ENCODE assay signal across 11 cellular contexts in the genomic region with DNA sequence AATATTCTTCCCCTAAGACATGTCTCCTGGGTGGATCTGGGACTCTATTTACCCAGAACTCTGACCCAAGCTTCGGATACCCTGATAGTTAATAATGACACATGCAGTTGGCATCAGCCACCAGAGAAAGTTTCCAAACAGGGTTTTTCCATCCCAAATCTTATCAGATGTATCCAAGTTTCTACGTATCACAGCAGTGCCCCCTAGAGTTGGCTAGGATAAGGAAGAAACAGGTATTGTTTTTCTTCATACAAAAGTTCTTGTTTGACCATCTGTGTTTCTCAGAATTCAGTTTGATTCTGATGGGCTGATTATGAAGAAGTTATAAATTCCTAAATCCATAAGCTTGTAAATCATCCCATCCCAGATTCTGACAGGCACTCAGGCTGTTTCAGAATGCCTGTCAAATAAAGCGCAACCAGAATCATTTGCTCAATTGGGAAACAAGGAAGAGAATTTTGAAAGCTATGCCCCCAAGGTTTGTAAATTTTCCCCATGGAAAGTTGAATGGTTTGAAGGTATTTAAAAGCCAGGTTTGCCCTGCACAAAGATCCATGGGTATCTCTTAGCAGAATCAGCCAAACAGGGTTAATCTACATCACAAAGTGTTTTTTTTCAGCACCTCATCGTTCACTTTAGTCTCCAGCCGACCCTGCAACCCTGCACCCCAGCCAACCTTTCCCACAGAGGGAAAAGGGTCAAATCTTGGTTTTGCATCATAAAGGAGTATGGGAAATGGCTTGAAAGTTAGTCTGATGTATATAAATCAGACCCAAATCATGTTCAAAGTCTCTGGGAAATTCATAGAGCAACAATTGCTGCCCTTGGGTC. TPM values are rescaled to one million over a fixed set of nuclear protein-coding genes. Genes with fewer than 3 reads are reported as not detected.
DNase-seq lines count a peak whose midpoint lies in the region; ATAC-seq, FAIRE-seq and TF ChIP-seq lines count a peak whose summit lies in the region.
"Had no signal": no experiment of that assay in that cellular context is flagged by ENCODE, and none has a peak within 500 bp of the region (broad histone marks: within the 10 kb centered on the region; RNA-seq: fewer than 3 reads in every experiment).

No MANE protein-coding gene starts in this region.

- H3K27ac ChIP-seq in C4-2B (no peak overlapping the region), H9 (ENCODE audit: insufficient read length, low read depth, low read length) (no peak overlapping the region), HepG2 (ENCODE audit: extremely low read length, insufficient read depth, low read length) (no peak overlapping the region)
- H3K27ac ChIP-seq in effector memory CD4-positive, alpha-beta T cell (ENCODE audit: insufficient read depth, low read length, poor library complexity, severe bottlenecking), result no peak overlapping the region
- no peak overlapping the region for H3K27ac ChIP-seq in naive thymus-derived CD4-positive, alpha-beta T cell (ENCODE audit: low read depth, low read length)
- H3K27ac ChIP-seq: SK-N-MC had no signal

- no peak overlapping the region for H3K14ac ChIP-seq in H9 (ENCODE audit: insufficient read depth, low read length)

- H4K20me1 ChIP-seq in H9 (ENCODE audit: control insufficient read depth, insufficient read depth, insufficient read length) (no peaks in the 10 kb centered on the region), HepG2 (ENCODE audit: insufficient read depth, low read length) (no peaks in the 10 kb centered on the region)

- BruUV-seq in HepG2 (replicated peaks; lab: Mats Ljungman, UMichigan), result no TSS peak

- H3K9me3 Mint-ChIP-seq in H9 (no peaks in the 10 kb centered on the region), WTC11 (no peaks in the 10 kb centered on the region)
- H3K9me3 Mint-ChIP-seq in naive thymus-derived CD4-positive, alpha-beta T cell, result peaks cover 0 to 2% (median 0%) of the 10 kb centered on the region in 11 donors
- H3K9me3 Mint-ChIP-seq: activated naive CD4-positive, alpha-beta T cell treated with anti-CD3 and anti-CD28 coated beads, Interleukin-2, amount 50 U/mL, for 72 hours had no signal

- TF ChIP-seq EP300 in HepG2 (IDR thresholded peaks at IDR 0.05; ENCODE audit: low read depth in 2 of 2, low read length in 2 of 2), result no peak
- TF ChIP-seq EP300 in HepG2 (CRISPR knock-in tag; IDR thresholded peaks at IDR 0.05; ENCODE audit: borderline replicate concordance), result no peak

- WGBS in H9 (ENCODE audit: extremely low coverage, insufficient read length, low lambda C conversion rate), result no CpG with 5 or more reads among the region's 5 CpGs
- 21% methylated on average over 5 of the region's 5 CpGs for WGBS in HepG2 (ENCODE audit: low lambda C conversion rate)

- no peak for TF ChIP-seq POLR2A in HepG2 (IDR thresholded peaks at IDR 0.05; ENCODE audit: insufficient read depth in 1 of 2, low read depth in 2 of 2, low read length in 2 of 2)

- H3K23me2 ChIP-seq in H9 (ENCODE audit: insufficient read length, low read depth, low read length, poor library complexity, severe bottlenecking), result no peaks in the 10 kb centered on the region

- POLR2A ChIA-PET in WTC11 (lab: Charles Lee) (interaction anchor here (0.6 kb wide), 1 partner anchor 85 kb away, joined by 4 read pairs; no protein-coding TSS in a partner anchor), HepG2 (lab: Yijun Ruan, JAX) (no interaction called here)
- POLR2A ChIA-PET in naive thymus-derived CD4-positive, alpha-beta T cell (lab: Charles Lee), result no interaction called here

- H3K9ac ChIP-seq in H9 (ENCODE audit: extremely low read depth, insufficient read length, low read length) (no peak overlapping the region), HepG2 (ENCODE audit: insufficient read depth, low read depth, low read length) (no peak overlapping the region)

- H3K18ac ChIP-seq in H9 (ENCODE audit: insufficient read length, low read depth, low read length), result no peak overlapping the region

- H2BK5ac ChIP-seq in H9 (ENCODE audit: insufficient read length, low read length), result no peak overlapping the region

- in situ Hi-C loops in HepG2 (cut with HindIII; ENCODE audit: extremely low pct_ligation_motif_present, low pct_unique_long_range_greater_than_20kb), result no loop called here

- peak; percentile 60 for ATAC-seq in WTC11
- no peak for ATAC-seq in HepG2
- no peak for ATAC-seq in HG03571 (IDR thresholded peaks at IDR 0.05; ENCODE audit: unreplicated experiment)
- ATAC-seq in GM18502 (IDR thresholded peaks at IDR 0.05; ENCODE audit: poor library complexity, unreplicated experiment), result no peak
- ATAC-seq in naive thymus-derived CD4-positive, alpha-beta T cell, result no peak
- ATAC-seq: activated naive CD4-positive, alpha-beta T cell treated with anti-CD3 and anti-CD28 coated beads, Interleukin-2, amount 50 U/mL, for 72 hours had no signal

- H3K36me3 ChIP-seq in HepG2 (replicated peaks in 1 of 2; ENCODE audit: control insufficient read depth in 1 of 2, insufficient read depth in 2 of 2, low read length in 2 of 2), result no peaks in the 10 kb centered on the region
- no peaks in the 10 kb centered on the region for H3K36me3 ChIP-seq in effector memory CD4-positive, alpha-beta T cell (ENCODE audit: control insufficient read depth, insufficient read depth, low read length)
- H3K36me3 ChIP-seq in naive thymus-derived CD4-positive, alpha-beta T cell (ENCODE audit: control insufficient read depth in 2 of 3, insufficient read depth in 3 of 3, low read length in 3 of 3), result no peaks in the 10 kb centered on the region

- no peak overlapping the region for H2BK20ac ChIP-seq in H9 (ENCODE audit: low read depth, low read length, poor library complexity, severe bottlenecking)

- H3T11ph ChIP-seq in H9 (ENCODE audit: low read length), result no peak overlapping the region

- peak overlapping the region; percentile 11 to 66; a peak in 4 of 5 replicates for H3K4me3 Mint-ChIP-seq in H9
- H3K4me3 Mint-ChIP-seq in WTC11, result peak overlapping the region; percentile 59
- no peak overlapping the region for H3K4me3 Mint-ChIP-seq in naive thymus-derived CD4-positive, alpha-beta T cell

- intact Hi-C loops in HepG2 (cut with micrococcal nuclease; ENCODE audit: unreplicated experiment), result no loop called here
- intact Hi-C loops in naive thymus-derived CD4-positive, alpha-beta T cell (cut with micrococcal nuclease), result no loop called here

- H3K4me1 Mint-ChIP-seq in H9, result peaks cover 68 to 72% of the 10 kb centered on the region in 2 experiments
- peaks cover 79% of the 10 kb centered on the region for H3K4me1 Mint-ChIP-seq in WTC11
- H3K4me1 Mint-ChIP-seq in naive thymus-derived CD4-positive, alpha-beta T cell, result no peaks in the 10 kb centered on the region

- FAIRE-seq in HepG2 (lab: Jason Lieb, UNC), result no peak

- H3K27ac Mint-ChIP-seq in H9 (peak overlapping the region in 2 of 3 experiments; percentile 20 to 88; a peak in 3 of 7 replicates), WTC11 (peak overlapping the region; percentile 61)
- no peak overlapping the region for H3K27ac Mint-ChIP-seq in naive thymus-derived CD4-positive, alpha-beta T cell
- H3K27ac Mint-ChIP-seq: activated naive CD4-positive, alpha-beta T cell treated with anti-CD3 and anti-CD28 coated beads, Interleukin-2, amount 50 U/mL, for 72 hours had no signal

- no peak overlapping the region for H3K4ac ChIP-seq in H9 (ENCODE audit: low read depth, low read length)

- H3K27me3 Mint-ChIP-seq in H9 (ENCODE audit: low read depth) (peaks cover 74% of the 10 kb centered on the region), WTC11 (ENCODE audit: low read depth) (peaks cover 38% of the 10 kb centered on the region)
- peaks cover 32 to 71% (median 51%) of the 10 kb centered on the region in 5 donors for H3K27me3 Mint-ChIP-seq in naive thymus-derived CD4-positive, alpha-beta T cell

- H2BK120ac ChIP-seq in H9 (ENCODE audit: low read depth, low read length, poor library complexity, severe bottlenecking), result no peak overlapping the region

- H2AK5ac ChIP-seq in H9 (ENCODE audit: insufficient read length, low read length), result no peak overlapping the region

- H4K8ac ChIP-seq in H9 (replicated peaks; ENCODE audit: insufficient read length, low read depth, low read length), result no peak overlapping the region

- H3K36me3 Mint-ChIP-seq in H9 (ENCODE audit: insufficient read depth in 1 of 3, low read depth in 3 of 3) (no peaks in the 10 kb centered on the region; a peak in 1 of 7 replicates), WTC11 (no peaks in the 10 kb centered on the region)
- no peaks in the 10 kb centered on the region for H3K36me3 Mint-ChIP-seq in naive thymus-derived CD4-positive, alpha-beta T cell
- H3K36me3 Mint-ChIP-seq: activated naive CD4-positive, alpha-beta T cell treated with anti-CD3 and anti-CD28 coated beads, Interleukin-2, amount 50 U/mL, for 72 hours had no signal

- H3K79me1 ChIP-seq in H9 (ENCODE audit: insufficient read depth, low read depth, low read length, poor library complexity, severe bottlenecking), result no peaks in the 10 kb centered on the region

- no peaks in the 10 kb centered on the region for H3K79me2 ChIP-seq in H9 (ENCODE audit: insufficient read depth, low read length)
- H3K79me2 ChIP-seq in HepG2 (ENCODE audit: insufficient read depth, low read length), result no peaks in the 10 kb centered on the region

- CTCF ChIA-PET in WTC11 (lab: Charles Lee), result interaction anchor here (0.9 to 2.7 kb wide), 10 partner anchors 8 to 88 kb away, joined by 3 to 15 read pairs (median 4); no protein-coding TSS in a partner anchor
- CTCF ChIA-PET in HepG2 (lab: Yijun Ruan, JAX; ENCODE audit: low intra/inter-chr PET ratio, low total read pairs), result no interaction called here
- CTCF ChIA-PET in naive thymus-derived CD4-positive, alpha-beta T cell (lab: Charles Lee), result no interaction called here

- H3K4me2 ChIP-seq in H9 (ENCODE audit: insufficient read depth, insufficient read length, low read length) (peak overlapping the region; percentile 49), HepG2 (ENCODE audit: low read depth, low read length) (no peak overlapping the region)

- H3K27me3 ChIP-seq in H9 (ENCODE audit: insufficient read depth, low read length), result no peaks in the 10 kb centered on the region; the same call in 1 of the 2 replicates
- H3K27me3 ChIP-seq in HepG2 (ENCODE audit: control insufficient read depth in 1 of 2, insufficient read depth in 2 of 2, low read length in 2 of 2), result peaks cover 0 to 12% of the 10 kb centered on the region in 2 experiments; a peak in 3 of 5 replicates
- no peaks in the 10 kb centered on the region for H3K27me3 ChIP-seq in effector memory CD4-positive, alpha-beta T cell (replicated peaks; ENCODE audit: control insufficient read depth, insufficient read depth, low read length, poor library complexity, severe bottlenecking)
- no peaks in the 10 kb centered on the region for H3K27me3 ChIP-seq in naive thymus-derived CD4-positive, alpha-beta T cell (ENCODE audit: control insufficient read depth in 2 of 2, insufficient read depth in 2 of 2, low read length in 2 of 2)

- no peak for TF ChIP-seq RAD21 in HepG2 (CRISPR knock-in tag; IDR thresholded peaks at IDR 0.05)

- H3K9me3 ChIP-seq in H9 (ENCODE audit: control insufficient read depth, low read depth, low read length), result no peaks in the 10 kb centered on the region
- H3K9me3 ChIP-seq in HepG2 (ENCODE audit: low read length), result no peaks in the 10 kb centered on the region
- no peaks in the 10 kb centered on the region for H3K9me3 ChIP-seq in effector memory CD4-positive, alpha-beta T cell (ENCODE audit: control insufficient read depth, low read length)
- no peaks in the 10 kb centered on the region for H3K9me3 ChIP-seq in naive thymus-derived CD4-positive, alpha-beta T cell (ENCODE audit: control insufficient read depth in 2 of 3, low read length in 3 of 3)

- H3K4me3 ChIP-seq in HepG2 (replicated peaks in 1 of 3; ENCODE audit: insufficient read depth in 1 of 3, low read depth in 2 of 3, low read length in 3 of 3), result no peak overlapping the region
- H3K4me3 ChIP-seq in effector memory CD4-positive, alpha-beta T cell (ENCODE audit: insufficient read depth, low read depth, low read length, poor library complexity, severe bottlenecking), result no peak overlapping the region
- no peak overlapping the region for H3K4me3 ChIP-seq in naive thymus-derived CD4-positive, alpha-beta T cell (ENCODE audit: low read length)
- H3K4me3 ChIP-seq: SK-N-MC had no signal

- H3K4me1 ChIP-seq in H9 (ENCODE audit: insufficient read depth, low read length), result peaks cover 10% of the 10 kb centered on the region; the same call in 1 of the 2 replicates
- H3K4me1 ChIP-seq in HepG2 (ENCODE audit: insufficient read depth, low read length), result no peaks in the 10 kb centered on the region
- H3K4me1 ChIP-seq in effector memory CD4-positive, alpha-beta T cell (ENCODE audit: control insufficient read depth, insufficient read depth, low read length, poor library complexity, severe bottlenecking), result no peaks in the 10 kb centered on the region
- no peaks in the 10 kb centered on the region for H3K4me1 ChIP-seq in naive thymus-derived CD4-positive, alpha-beta T cell (ENCODE audit: control insufficient read depth in 2 of 2, insufficient read depth in 2 of 2, low read length in 2 of 2)

- H2BK15ac ChIP-seq in H9 (ENCODE audit: low read depth, low read length), result no peak overlapping the region

- H3K23ac ChIP-seq in H9 (ENCODE audit: insufficient read length, low read depth, low read length), result no peak overlapping the region

- no peak overlapping the region for H3K56ac ChIP-seq in H9 (ENCODE audit: insufficient read length, low read depth, low read length)

- no peak overlapping the region for H4K5ac ChIP-seq in H9 (ENCODE audit: insufficient read length, low read depth, low read length)

- TF ChIP-seq CTCF in C4-2B (conservative IDR thresholded peaks at IDR 0.05) (peak; percentile 77), H9 (conservative IDR thresholded peaks at IDR 0.05) (peak; percentile 74), WTC11 (IDR thresholded peaks at IDR 0.05) (peak; percentile 33), HepG2 (CRISPR knock-in tag; IDR thresholded peaks at IDR 0.05) (peak; percentile 41)

- H2AFZ ChIP-seq in H9 (ENCODE audit: low read length) (no peak overlapping the region), HepG2 (ENCODE audit: low read length) (no peak overlapping the region)

- DNase-seq in H9 (no peak), WTC11 (ENCODE audit: low spot score) (no peak), HepG2 (ENCODE audit: low spot score) (peak; percentile 6)
- DNase-seq in effector memory CD4-positive, alpha-beta T cell, result no peak
- no peak for DNase-seq in naive thymus-derived CD4-positive, alpha-beta T cell
- DNase-seq: hippocampal formation had no signal

- H2BK12ac ChIP-seq in H9 (ENCODE audit: insufficient read length, low read depth, low read length), result no peak overlapping the region

- H4K91ac ChIP-seq in H9 (ENCODE audit: insufficient read length, low read depth, low read length), result no peak overlapping the region

RNA-seq across cellular contexts. Expression of a gene that starts 47.4 kb away (rescaled TPM):
- total RNA-seq in H9 (2021), result 0.04 TPM in 1 of 2 replicates, not detected in the other
- total RNA-seq in WTC11 (2021), result not detected in 3 replicates
- not detected in 2 replicates for total RNA-seq in HepG2 (2016; rRNA removed; fragmentation: Illumina TruSeq; extraction: Trizol)
- total RNA-seq in HepG2 (2016; cell fraction: cytosol; rRNA removed; fragmentation: Illumina TruSeq; extraction: Trizol; ENCODE audit: low read depth), result not detected in 2 replicates
- not detected in 2 replicates for total RNA-seq in HepG2 (2016; cell fraction: insoluble cytoplasmic fraction; rRNA removed; fragmentation: Illumina TruSeq; extraction: Trizol)
- not detected in 2 replicates for total RNA-seq in HepG2 (2016; cell fraction: membrane; rRNA removed; fragmentation: Illumina TruSeq; extraction: Trizol)
- not detected in 2 replicates for total RNA-seq in HepG2 (2016; cell fraction: nucleus; rRNA removed; fragmentation: Illumina TruSeq; extraction: Trizol)
- not detected in 2 replicates for polyA plus RNA-seq in HepG2 (2011; rRNA removed)
- polyA plus RNA-seq in HepG2 (2011; cell fraction: cytosol; rRNA removed), result not detected in 2 replicates
- not detected in 2 replicates for polyA plus RNA-seq in HepG2 (2011; cell fraction: nucleus; rRNA removed)
- polyA plus RNA-seq in HepG2 (2012), result not detected in 2 replicates
- polyA plus RNA-seq in HepG2 (2016; cell fraction: cytosol; fragmentation: Illumina TruSeq; extraction: Trizol; ENCODE audit: low read depth), result not detected in 2 replicates
- not detected in 2 replicates for polyA plus RNA-seq in HepG2 (2016; cell fraction: insoluble cytoplasmic fraction; fragmentation: Illumina TruSeq; extraction: Trizol; ENCODE audit: low read depth)
- polyA plus RNA-seq in HepG2 (2016; cell fraction: membrane; fragmentation: Illumina TruSeq; extraction: Trizol; ENCODE audit: low read depth), result not detected in 2 replicates
- polyA plus RNA-seq in HepG2 (2016; cell fraction: nucleus; fragmentation: Illumina TruSeq; extraction: Trizol; ENCODE audit: insufficient read depth, low read depth), result not detected in 2 replicates
- polyA minus RNA-seq in HepG2 (2011; rRNA and poly(A)+ RNA removed; ENCODE audit: low replicate concordance), result not detected in 2 replicates
- not detected in 2 replicates for polyA minus RNA-seq in HepG2 (2011; cell fraction: cytosol; rRNA and poly(A)+ RNA removed)
- polyA minus RNA-seq in HepG2 (2011; cell fraction: nucleus; rRNA and poly(A)+ RNA removed), result not detected in 2 replicates
- total RNA-seq in naive thymus-derived CD4-positive, alpha-beta T cell, result not detected
- polyA plus RNA-seq in naive thymus-derived CD4-positive, alpha-beta T cell, result not detected
- total RNA-seq: activated naive CD4-positive, alpha-beta T cell treated with anti-CD3 and anti-CD28 coated beads, Interleukin-2, amount 50 U/mL, for 72 hours had no signal

Comparison
In these comparisons a context has a peak if more than half of its experiments do, and no peak if none do; other contexts are left out.
1. H3K27ac Mint-ChIP-seq: peak in H9 (2 of 3) and WTC11 (single experiment); none in naive thymus-derived CD4-positive, alpha-beta T cell (0 of 9).
2. H3K4me3 Mint-ChIP-seq: peak in H9 (2 of 2) and WTC11 (single experiment); none in naive thymus-derived CD4-positive, alpha-beta T cell (0 of 10).
3. Peak in every context shown above with its lines, with median percentiles within 50 percentile points of each other: CTCF ChIP-seq.